In the genomic region with DNA sequence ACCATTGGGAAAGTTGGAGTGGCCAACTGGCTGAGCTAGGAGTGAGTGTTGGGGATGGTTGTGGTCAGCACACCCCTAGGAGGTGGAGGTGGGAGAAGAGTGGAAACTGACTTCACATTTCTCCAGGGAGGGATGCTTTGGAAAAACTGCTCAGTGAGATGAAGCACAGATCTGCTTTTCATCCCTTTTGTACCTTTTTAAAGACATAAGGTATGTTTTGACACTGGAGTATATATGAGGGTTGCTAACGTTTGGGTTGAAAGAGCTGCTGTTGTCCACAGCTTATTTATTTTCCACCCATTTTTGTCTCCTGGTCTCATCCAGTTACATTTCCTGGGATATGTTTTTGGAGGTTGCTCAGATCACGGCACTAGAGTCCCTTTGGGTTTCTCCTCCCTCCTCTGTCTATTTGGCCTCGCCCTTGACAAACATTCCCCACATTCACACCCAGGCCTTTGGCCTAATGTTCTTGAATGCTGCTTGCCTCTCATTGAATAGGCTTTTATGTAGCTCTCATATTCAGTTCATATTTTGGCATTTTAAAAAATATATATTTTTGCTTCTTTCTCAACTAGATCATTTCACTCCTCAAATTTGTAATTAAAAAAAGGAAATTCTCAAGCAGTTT, we compare ENCODE assay signal across 12 cellular contexts. TPM values are rescaled to one million over a fixed set of nuclear protein-coding genes. Genes with fewer than 3 reads are reported as not detected.
A peak's percentile ranks its signal among the peaks of the same experiment; 100 is the strongest.
DNase-seq lines count a peak whose midpoint lies in the region; TF ChIP-seq lines count a peak whose summit lies in the region.
"Had no signal": no experiment of that assay in that cellular context is flagged by ENCODE, and none has a peak within 500 bp of the region (broad histone marks: within the 10 kb centered on the region; RNA-seq: fewer than 3 reads in every experiment).

No MANE protein-coding gene starts in this region.

- H3K4ac ChIP-seq in trophoblast cell (ENCODE audit: low read depth, low read length): peak overlapping the region; percentile 50

- no peak overlapping the region for H2BK120ac ChIP-seq in trophoblast cell (ENCODE audit: insufficient read depth, low read length, poor library complexity)

- TF ChIP-seq CTCF in Calu3 (IDR thresholded peaks at IDR 0.05; ENCODE audit: unreplicated experiment) (no peak), PC-9 (conservative IDR thresholded peaks at IDR 0.05) (no peak), left ventricle myocardium inferior (IDR thresholded peaks at IDR 0.05; ENCODE audit: borderline replicate concordance) (no peak)

- peaks cover 100% of the 10 kb centered on the region for H3K79me2 ChIP-seq in PC-9 (ENCODE audit: low read depth)
- H3K79me2 ChIP-seq in trophoblast cell (ENCODE audit: control insufficient read depth, insufficient read depth, low read length, poor library complexity): peaks cover 19% of the 10 kb centered on the region

- no peaks in the 10 kb centered on the region for H3K9me2 ChIP-seq in PC-9 (ENCODE audit: insufficient read depth)

- H3K27me3 Mint-ChIP-seq in Calu3 (ENCODE audit: unreplicated experiment): no peaks in the 10 kb centered on the region

- POLR2A ChIA-PET in PC-9 (lab: Charles Lee; ENCODE audit: unreplicated experiment): no interaction called here

- peak; percentile 44 for DNase-seq in Calu3
- peak in 1 of 2 experiments; percentile 84 for DNase-seq in PC-9
- DNase-seq in left ventricle myocardium inferior: no peak
- peak in 1 of 2 donors; percentile 19 for DNase-seq in trophoblast cell
- no peak for DNase-seq in erythroblast (lab: John Stamatoyannopoulos, UW)
- DNase-seq in HuH-7.5 (ENCODE audit: low spot score): no peak
- no peak for DNase-seq in NOMO-1 (lab: John Stamatoyannopoulos, UW; ENCODE audit: unreplicated experiment in 2 of 2)
- DNase-seq in iPS-NIHi7 (ENCODE audit: extremely low spot score): no peak
- DNase-seq: activated CD4-positive, alpha-beta T cell treated with anti-CD3 and anti-CD28 coated beads for 48 hours; amygdala; KBM-7; SJCRH30 had no signal

- H3K27me3 ChIP-seq in PC-9 (ENCODE audit: insufficient read depth, low read depth) (no peaks in the 10 kb centered on the region), left ventricle myocardium inferior (ENCODE audit: low read depth) (no peaks in the 10 kb centered on the region), trophoblast cell (ENCODE audit: insufficient read depth, low read length) (no peaks in the 10 kb centered on the region)
- H3K27me3 ChIP-seq: SJCRH30 had no signal

- CTCF ChIA-PET in Calu3 (lab: Charles Lee) (interaction anchor here (1.0 to 2.0 kb wide), 3 partner anchors 9 to 144 kb away, joined by 3 to 5 read pairs (median 5); partner anchors contain the start of gene SREBF2), PC-9 (lab: Charles Lee) (interaction anchor here (0.9 kb wide), 1 partner anchor 84 kb away, joined by 3 read pairs; no protein-coding TSS in a partner anchor)

- no peak overlapping the region for H3K23ac ChIP-seq in trophoblast cell (ENCODE audit: low read length)

- no peak overlapping the region for H3K9ac ChIP-seq in trophoblast cell (ENCODE audit: low read length)

- H3K9me3 ChIP-seq in PC-9 (ENCODE audit: insufficient read depth, low read depth): no peaks in the 10 kb centered on the region
- no peaks in the 10 kb centered on the region for H3K9me3 ChIP-seq in left ventricle myocardium inferior (replicated peaks)
- H3K9me3 ChIP-seq in trophoblast cell (ENCODE audit: insufficient read depth, low read depth, low read length): no peaks in the 10 kb centered on the region
- H3K9me3 ChIP-seq: SJCRH30 had no signal

- H3K14ac ChIP-seq in trophoblast cell (ENCODE audit: low read length): no peak overlapping the region

- BruUV-seq in Calu3 (replicated peaks; lab: Mats Ljungman, UMichigan) (no TSS peak), PC-9 (replicated peaks; lab: Mats Ljungman, UMichigan) (no TSS peak)

- H3K4me3 ChIP-seq in PC-9: peak overlapping the region; percentile 25
- no peak overlapping the region for H3K4me3 ChIP-seq in left ventricle myocardium inferior
- H3K4me3 ChIP-seq in trophoblast cell (ENCODE audit: low read depth, low read length): no peak overlapping the region
- H3K4me3 ChIP-seq: SJCRH30 had no signal

- peaks cover 54% of the 10 kb centered on the region for H3K36me3 Mint-ChIP-seq in Calu3 (ENCODE audit: insufficient read depth, unreplicated experiment)

- H4K20me1 ChIP-seq in PC-9 (ENCODE audit: insufficient read depth): 0 out of 2 replicates have a peak, but pooled peaks cover 5% of the 10 kb centered on the region

- H3F3A ChIP-seq in PC-9 (ENCODE audit: insufficient read depth, low read depth): peaks cover 72% of the 10 kb centered on the region

- peaks cover 6% of the 10 kb centered on the region for H3K79me1 ChIP-seq in trophoblast cell (ENCODE audit: low read length)

- WGBS in trophoblast cell (ENCODE audit: extremely low coverage, insufficient coverage, insufficient read length): no CpG with 5 or more reads among the region's 3 CpGs

- no peak overlapping the region for H2BK5ac ChIP-seq in trophoblast cell (ENCODE audit: low read depth, low read length, poor library complexity)

- no peak overlapping the region for H3K18ac ChIP-seq in trophoblast cell (ENCODE audit: low read length)

- H4K91ac ChIP-seq in trophoblast cell (ENCODE audit: low read depth, low read length): no peak overlapping the region

- no peak overlapping the region for H4K12ac ChIP-seq in trophoblast cell (ENCODE audit: low read depth, low read length)

- no peak overlapping the region for H2AK5ac ChIP-seq in trophoblast cell (ENCODE audit: low read length)

- H3K27ac ChIP-seq in PC-9 (peak overlapping the region; percentile 80), left ventricle myocardium inferior (replicated peaks) (peak overlapping the region; percentile 27), trophoblast cell (ENCODE audit: low read depth, low read length) (no peak overlapping the region)
- H3K27ac ChIP-seq: SJCRH30 had no signal

- peak overlapping the region; percentile 63 for H3K27ac Mint-ChIP-seq in Calu3 (ENCODE audit: unreplicated experiment)

- no peaks in the 10 kb centered on the region for H3K9me3 Mint-ChIP-seq in Calu3 (ENCODE audit: low read depth, unreplicated experiment)

- H3K4me1 Mint-ChIP-seq in Calu3 (ENCODE audit: low read depth, unreplicated experiment): peaks cover 85% of the 10 kb centered on the region

- H2AFZ ChIP-seq in PC-9 (no peak overlapping the region), trophoblast cell (ENCODE audit: insufficient read depth, low read length, poor library complexity) (no peak overlapping the region)

- peak overlapping the region; percentile 20 for H3K4me3 Mint-ChIP-seq in Calu3 (ENCODE audit: low read depth, unreplicated experiment)

- H3K4me1 ChIP-seq in PC-9 (replicated peaks; ENCODE audit: insufficient read depth): peaks cover 84% of the 10 kb centered on the region
- peaks cover 82% of the 10 kb centered on the region for H3K4me1 ChIP-seq in left ventricle myocardium inferior
- peaks cover 10 to 20% of the 10 kb centered on the region in 2 experiments for H3K4me1 ChIP-seq in trophoblast cell (ENCODE audit: control insufficient read depth in 1 of 2, insufficient read depth in 2 of 2, low read length in 2 of 2)

- no peak for TF ChIP-seq POLR2A in erythroblast (IDR thresholded peaks at IDR 0.05; ENCODE audit: low read length)

- no peak overlapping the region for H4K8ac ChIP-seq in trophoblast cell (ENCODE audit: low read depth, low read length)

- no peak overlapping the region for H2BK12ac ChIP-seq in trophoblast cell (ENCODE audit: low read length)

- intact Hi-C loops in Calu3 (cut with micrococcal nuclease; ENCODE audit: unreplicated experiment) (no loop called here), PC-9 (cut with micrococcal nuclease; ENCODE audit: unreplicated experiment) (loop anchor here (2.0 kb wide), 1 partner anchor 18 kb away; no protein-coding TSS in a partner anchor), left ventricle myocardium inferior (cut with micrococcal nuclease) (loop anchor here (5.0 kb wide), 1 partner anchor 36 kb away; no protein-coding TSS in a partner anchor)

- H3K4me2 ChIP-seq in PC-9 (peak overlapping the region; percentile 60), trophoblast cell (ENCODE audit: low read length) (no peak overlapping the region)

- H3K36me3 ChIP-seq in PC-9 (ENCODE audit: low read depth): peaks cover 46% of the 10 kb centered on the region
- H3K36me3 ChIP-seq in left ventricle myocardium inferior: peaks cover 13% of the 10 kb centered on the region
- H3K36me3 ChIP-seq in trophoblast cell (ENCODE audit: control insufficient read depth in 1 of 2, insufficient read depth in 2 of 2, low read length in 2 of 2): peaks cover 8 to 16% of the 10 kb centered on the region in 2 experiments

RNA-seq across cellular contexts. Expression of gene SREBF2, which starts 8.3 kb away (rescaled TPM):
- total RNA-seq in Calu3 (2022) (145 and 159 TPM in 2 replicates), PC-9 (2021) (163 and 196 TPM in 2 replicates), left ventricle myocardium inferior (74.5 TPM)
- 97.8 and 99.1 TPM in 2 replicates for polyA plus RNA-seq in trophoblast cell (2013)

RNA-seq across cellular contexts. Expression of gene CCDC134, which starts 40.7 kb away (rescaled TPM):
- 18.4 and 20.1 TPM in 2 replicates for total RNA-seq in Calu3 (2022)
- total RNA-seq in PC-9 (2021): 29.0 and 33.3 TPM in 2 replicates
- total RNA-seq in left ventricle myocardium inferior: 3.9 TPM
- 5.6 and 5.9 TPM in 2 replicates for polyA plus RNA-seq in trophoblast cell (2013)
